8 cellular contexts compared by ENCODE assay signal in genomic region chr10:71747808-71748523, GRCh38. TPM values are rescaled to one million over a fixed set of nuclear protein-coding genes. Genes with fewer than 3 reads are reported as not detected.
DNase-seq lines count a peak whose midpoint lies in the region; ATAC-seq, FAIRE-seq and TF ChIP-seq lines count a peak whose summit lies in the region.

No MANE protein-coding gene starts in this region.

- no TSS peak for BruUV-seq in GM12878 (replicated peaks; lab: Mats Ljungman, UMichigan)

- peak; percentile 90 for FAIRE-seq in GM12878 (lab: Jason Lieb, UNC)
- no peak for FAIRE-seq in urothelium cell line (lab: Jason Lieb, UNC)

- H3K4me2 ChIP-seq in BLaER1 (peak overlapping the region; percentile 95), GM12878 (ENCODE audit: control insufficient read depth, insufficient read depth) (peak overlapping the region; percentile 23; the same call in 1 of the 2 replicates)

- H3K9me3 ChIP-seq in BLaER1 (peaks cover 2% of the 10 kb centered on the region; the same call in 1 of the 2 replicates), GM12878 (replicated peaks; ENCODE audit: control insufficient read depth, insufficient read depth, low read length) (no peaks in the 10 kb centered on the region; the same call in 2 of the 3 replicates), mucosa of rectum (ENCODE audit: control insufficient read depth in 2 of 2, low read length in 2 of 2) (no peaks in the 10 kb centered on the region)

- H3K79me2 ChIP-seq in GM12878 (ENCODE audit: control insufficient read depth, insufficient read depth, low read length) = no peaks in the 10 kb centered on the region

- TF ChIP-seq CTCF in HL-60 (IDR thresholded peaks at IDR 0.05; ENCODE audit: insufficient read depth, low read length) = no peak
- no peak for TF ChIP-seq CTCF in GM12878 (IDR thresholded peaks at IDR 0.05 in 2 of 3, conservative IDR thresholded peaks at IDR 0.05 in 1 of 3; ENCODE audit: control insufficient read depth in 2 of 3, extremely low read depth in 1 of 3, insufficient read depth in 1 of 3, low read depth in 3 of 3, low read length in 3 of 3)

- CTCF ChIA-PET in GM12878 (lab: Yijun Ruan, JAX) = interaction anchor here (1.2 to 2.1 kb wide), 3 partner anchors 20 to 50 kb away, joined by 4 to 8 read pairs (median 4); partner anchors contain the start of gene VSIR

- H3K27me3 ChIP-seq in BLaER1 (no peaks in the 10 kb centered on the region), HL-60 (ENCODE audit: insufficient read depth, poor library complexity, severe bottlenecking) (no peaks in the 10 kb centered on the region), GM12878 (replicated peaks in 1 of 2; ENCODE audit: control insufficient read depth in 2 of 2, insufficient read depth in 2 of 2, low read length in 1 of 2) (no peaks in the 10 kb centered on the region), mucosa of rectum (ENCODE audit: control insufficient read depth in 2 of 2, insufficient read depth in 2 of 2, low read length in 2 of 2) (no peaks in the 10 kb centered on the region)

- POLR2A ChIA-PET in GM12878 (lab: Charles Lee) = interaction anchor here (1.5 to 2.5 kb wide), 3 partner anchors 10 to 25 kb away, joined by 6 to 10 read pairs (median 9); partner anchors contain the start of gene VSIR

- DNase-seq in HL-60 (ENCODE audit: low read depth in 1 of 2, low spot score in 1 of 2) (peak; percentile 82 to 94), GM12878 (ENCODE audit: low read depth, low spot score) (peak; percentile 52), cerebellar cortex (ENCODE audit: low spot score) (no peak), urothelium cell line (ENCODE audit: low spot score) (no peak)
- no peak for DNase-seq in activated CD4-positive, CD25-positive, alpha-beta regulatory T cell (lab: John Stamatoyannopoulos, UW)
- no peak for DNase-seq in activated effector memory CD4-positive, alpha-beta T cell treated with Interleukin-2 at 50 U/mL for 16 hours

- intact Hi-C loops in GM12878 (cut with micrococcal nuclease; ENCODE audit: unreplicated experiment) = loop anchor here (1.0 to 2.0 kb wide), 2 partner anchors 21 kb away; no protein-coding TSS in a partner anchor

- peak in 1 of 2 experiments; percentile 44; a peak in 1 of 4 replicates for TF ChIP-seq EP300 in GM12878 (IDR thresholded peaks at IDR 0.05; ENCODE audit: borderline replicate concordance in 1 of 2, control insufficient read depth in 1 of 2, low read depth in 2 of 2, low read length in 2 of 2)

- in situ Hi-C loops in GM12878 (cut with MboI) = no loop called here

- H4K20me1 ChIP-seq in BLaER1 (no peaks in the 10 kb centered on the region), GM12878 (ENCODE audit: control insufficient read depth, insufficient read depth) (no peaks in the 10 kb centered on the region)

- TF ChIP-seq RAD21 in GM12878 (IDR thresholded peaks at IDR 0.05; ENCODE audit: insufficient read depth, low read depth, low read length) = no peak

- H3K4me1 ChIP-seq in BLaER1 (peaks cover 78% of the 10 kb centered on the region), GM12878 (ENCODE audit: control insufficient read depth, insufficient read depth, low read length) (peaks cover 45% of the 10 kb centered on the region), mucosa of rectum (ENCODE audit: control insufficient read depth in 2 of 2, insufficient read depth in 2 of 2, low read length in 2 of 2) (peaks cover 52 to 68% of the 10 kb centered on the region in 2 donors)

- H3K4me3 ChIP-seq in BLaER1 (0 out of 2 replicates have a peak overlapping the region, but pooled peaks have one; percentile 9), HL-60 (replicated peaks; ENCODE audit: insufficient read depth, low read length) (no peak overlapping the region), GM12878 (no peak overlapping the region), mucosa of rectum (ENCODE audit: low read length in 2 of 2) (peak overlapping the region in 1 of 2 donors; percentile 1)

- SMC1A ChIA-PET in GM12878 (lab: Charles Lee; ENCODE audit: uncharacterized antibody, unreplicated experiment) = interaction anchor here (0.8 to 1.9 kb wide), 5 partner anchors 9 to 51 kb away, joined by 3 to 6 read pairs (median 4); no protein-coding TSS in a partner anchor

- TF ChIP-seq POLR2A in GM12878 (IDR thresholded peaks at IDR 0.05; ENCODE audit: low read depth, low read length) = peak; percentile 32

- RAD21 ChIA-PET in GM12878 (lab: Charles Lee; ENCODE audit: unreplicated experiment) = interaction anchor here (0.6 to 2.5 kb wide), 7 partner anchors 15 to 51 kb away, joined by 3 to 6 read pairs (median 3); no protein-coding TSS in a partner anchor

- ATAC-seq in GM12878 = peak; percentile 81

- H3K36me3 ChIP-seq in BLaER1 = no peaks in the 10 kb centered on the region
- H3K36me3 ChIP-seq in GM12878 (ENCODE audit: control insufficient read depth in 2 of 2, insufficient read depth in 2 of 2, low read length in 1 of 2) = peaks cover 0 to 2% of the 10 kb centered on the region in 2 experiments; a peak in 1 of 4 replicates
- H3K36me3 ChIP-seq in mucosa of rectum (ENCODE audit: control insufficient read depth in 2 of 2, insufficient read depth in 2 of 2, low read length in 2 of 2) = peaks cover 14 to 27% of the 10 kb centered on the region in 2 donors

- peak overlapping the region; percentile 77 for H3K9ac ChIP-seq in BLaER1
- peak overlapping the region; percentile 52; the same call in 1 of the 2 replicates for H3K9ac ChIP-seq in GM12878 (ENCODE audit: control insufficient read depth, insufficient read depth, low read length)
- peak overlapping the region; percentile 35 to 44 for H3K9ac ChIP-seq in mucosa of rectum (ENCODE audit: low read depth in 1 of 2, low read length in 2 of 2)

- H3K27ac ChIP-seq in BLaER1 (peak overlapping the region; percentile 96), HL-60 (replicated peaks) (peak overlapping the region; percentile 99), GM12878 (ENCODE audit: control insufficient read depth, insufficient read depth) (peak overlapping the region; percentile 77), mucosa of rectum (ENCODE audit: low read depth in 2 of 2, low read length in 2 of 2) (peak overlapping the region; percentile 88 to 92)

- 64% methylated on average over 10 of the region's 10 CpGs for WGBS in GM12878 (ENCODE audit: insufficient coverage, insufficient replicate concordance, low lambda C conversion rate, missing lambda C conversion rate)

- peak overlapping the region; percentile 59; the same call in 1 of the 2 replicates for H2AFZ ChIP-seq in GM12878 (ENCODE audit: control insufficient read depth, low read depth, low read length)

TF ChIP-seq in GM12878, 131 proteins besides CTCF, POLR2A, EP300 and RAD21 (continues in another document):
- TF ChIP-seq CBX5 (IDR thresholded peaks at IDR 0.05; ENCODE audit: low read depth) (no peak), ZNF384 (IDR thresholded peaks at IDR 0.05; ENCODE audit: borderline replicate concordance, low read depth, low read length) (no peak), MEF2B (IDR thresholded peaks at IDR 0.05; ENCODE audit: partially characterized antibody, poor library complexity, severe bottlenecking) (peak; percentile 42), SMC3 (IDR thresholded peaks at IDR 0.05; ENCODE audit: borderline replicate concordance, low read length) (no peak; the same call in 1 of the 2 replicates), SP1 (IDR thresholded peaks at IDR 0.05; ENCODE audit: low read depth, low read length) (no peak), EED (IDR thresholded peaks at IDR 0.05; ENCODE audit: low read depth) (peak; percentile 83), BACH1 (IDR thresholded peaks at IDR 0.05; ENCODE audit: borderline replicate concordance) (no peak; the same call in 1 of the 2 replicates)

RNA-seq across cellular contexts. Expression of gene VSIR, which starts 25.4 kb away (rescaled TPM):
- 68.6 and 75.4 TPM in 2 replicates for total RNA-seq in GM12878 (2013; cell fraction: nucleolus; rRNA removed)
- total RNA-seq in GM12878 (2014; rRNA removed) (8.6 and 14.7 TPM in 2 replicates), GM12878 (2014; rRNA removed; fragmentation: Illumina TruSeq; extraction: Trizol) (5.1 and 5.9 TPM in 2 replicates), GM12878 (2021) (12.1 and 12.5 TPM in 2 replicates)
- 3.6 TPM for polyA plus RNA-seq in GM12878 (2011; ENCODE audit: low read depth)
- polyA plus RNA-seq in GM12878 (2011; rRNA removed) (0.78 and 2.4 TPM in 2 replicates), GM12878 (2014; fragmentation: Illumina TruSeq; extraction: Trizol) (0.76 and 6.3 TPM in 2 replicates), GM12878 (2014; fragmentation: Nextera tagmentation; extraction: Ambion mirVana) (under 1 TPM; 0.19 to 0.24 TPM), GM12878 (2014; rRNA removed) (8.5 and 10.4 TPM in 2 replicates), GM12878 (2016; fragmentation: Nextera tagmentation; extraction: Ambion mirVana) (1 to 10 TPM; 7.0 to 9.2 TPM)
- polyA plus RNA-seq in GM12878 (2011; cell fraction: cytosol; rRNA removed) = 2.7 and 3.3 TPM in 2 replicates
- polyA plus RNA-seq in GM12878 (2011; cell fraction: nucleus; rRNA removed) = 5.1 and 6.0 TPM in 2 replicates
- 9.2 and 12.0 TPM in 2 replicates for polyA plus RNA-seq in GM12878 (2012)
- polyA minus RNA-seq in GM12878 (2011; rRNA and poly(A)+ RNA removed) = 2.6 and 5.9 TPM in 2 replicates
- polyA minus RNA-seq in GM12878 (2011; cell fraction: cytosol; rRNA and poly(A)+ RNA removed) = 0.67 and 0.94 TPM in 2 replicates
- polyA minus RNA-seq in GM12878 (2011; cell fraction: nucleus; rRNA and poly(A)+ RNA removed) = 4.0 and 4.9 TPM in 2 replicates

RNA-seq across cellular contexts. Expression of gene C10orf105, which starts 28.4 kb away (rescaled TPM):
- total RNA-seq in GM12878 (2013; cell fraction: nucleolus; rRNA removed) = not detected in 2 replicates
- 0.11 TPM in 1 of 2 replicates, not detected in the other for total RNA-seq in GM12878 (2014; rRNA removed)
- not detected in 2 replicates for total RNA-seq in GM12878 (2014; rRNA removed; fragmentation: Illumina TruSeq; extraction: Trizol)
- total RNA-seq in GM12878 (2021) = 0.03 and 0.05 TPM in 2 replicates
- polyA plus RNA-seq in GM12878 (2011; ENCODE audit: low read depth) = not detected
- not detected in 2 replicates for polyA plus RNA-seq in GM12878 (2011; rRNA removed)
- not detected in 2 replicates for polyA plus RNA-seq in GM12878 (2011; cell fraction: cytosol; rRNA removed)
- not detected in 2 replicates for polyA plus RNA-seq in GM12878 (2011; cell fraction: nucleus; rRNA removed)
- polyA plus RNA-seq in GM12878 (2012) = 0.03 and 0.04 TPM in 2 replicates
- polyA plus RNA-seq in GM12878 (2014; fragmentation: Illumina TruSeq; extraction: Trizol) = 0.04 and 0.06 TPM in 2 replicates
- polyA plus RNA-seq in GM12878 (2014; fragmentation: Nextera tagmentation; extraction: Ambion mirVana) = not detected
- polyA plus RNA-seq in GM12878 (2014; rRNA removed) = 0.06 and 0.18 TPM in 2 replicates
- not detected for polyA plus RNA-seq in GM12878 (2016; fragmentation: Nextera tagmentation; extraction: Ambion mirVana)
- polyA minus RNA-seq in GM12878 (2011; rRNA and poly(A)+ RNA removed) = not detected in 2 replicates
- polyA minus RNA-seq in GM12878 (2011; cell fraction: cytosol; rRNA and poly(A)+ RNA removed) = not detected in 2 replicates
- not detected in 2 replicates for polyA minus RNA-seq in GM12878 (2011; cell fraction: nucleus; rRNA and poly(A)+ RNA removed)

Comparison
In these comparisons a context has a peak if more than half of its experiments do, and no peak if none do; other contexts are left out.
1. DNase-seq: peak in HL-60 (2 of 2) and GM12878 (single experiment); none in activated CD4-positive, CD25-positive, alpha-beta regulatory T cell (0 of 4), cerebellar cortex (single experiment), activated effector memory CD4-positive, alpha-beta T cell treated with Interleukin-2 at 50 U/mL for 16 hours (single experiment) and urothelium cell line (single experiment).
2. Peak in every context shown above with its lines, with median percentiles within 50 percentile points of each other: H3K27ac ChIP-seq and H3K9ac ChIP-seq.